In genomic region chr7:43869898-43870240, GRCh38 we compare ENCODE assay signal across 1 cellular context.
TF ChIP-seq lines count a peak whose summit lies in the region.

No MANE protein-coding gene starts in this region.

TF ChIP-seq in A549, 52 proteins besides CTCF, POLR2A, EP300 and RAD21 (continued from another document):
- TF ChIP-seq ESRRA (IDR thresholded peaks at IDR 0.05; ENCODE audit: borderline replicate concordance, low read length) (no peak), RNF2 (IDR thresholded peaks at IDR 0.05; ENCODE audit: borderline replicate concordance, low read depth) (no peak), GATA3 (IDR thresholded peaks at IDR 0.05; ENCODE audit: borderline replicate concordance) (no peak), CBX2 (IDR thresholded peaks at IDR 0.05; ENCODE audit: borderline replicate concordance, low read depth) (no peak), HOXA7 (CRISPR knock-in tag; IDR thresholded peaks at IDR 0.05) (no peak), ZNF302 (CRISPR knock-in tag; IDR thresholded peaks at IDR 0.05) (no peak), USF2 (IDR thresholded peaks at IDR 0.05) (peak; percentile 47), PHF8 (IDR thresholded peaks at IDR 0.05; ENCODE audit: borderline replicate concordance, low read depth) (no peak), REST (IDR thresholded peaks at IDR 0.05) (no peak), HES2 (IDR thresholded peaks at IDR 0.05) (no peak), EHMT2 (IDR thresholded peaks at IDR 0.05; ENCODE audit: low read depth) (no peak), ZSCAN20 (CRISPR knock-in tag; IDR thresholded peaks at IDR 0.05) (no peak)
TF ChIP-seq in A549: peak in this region for 3.
